In the genomic region with DNA sequence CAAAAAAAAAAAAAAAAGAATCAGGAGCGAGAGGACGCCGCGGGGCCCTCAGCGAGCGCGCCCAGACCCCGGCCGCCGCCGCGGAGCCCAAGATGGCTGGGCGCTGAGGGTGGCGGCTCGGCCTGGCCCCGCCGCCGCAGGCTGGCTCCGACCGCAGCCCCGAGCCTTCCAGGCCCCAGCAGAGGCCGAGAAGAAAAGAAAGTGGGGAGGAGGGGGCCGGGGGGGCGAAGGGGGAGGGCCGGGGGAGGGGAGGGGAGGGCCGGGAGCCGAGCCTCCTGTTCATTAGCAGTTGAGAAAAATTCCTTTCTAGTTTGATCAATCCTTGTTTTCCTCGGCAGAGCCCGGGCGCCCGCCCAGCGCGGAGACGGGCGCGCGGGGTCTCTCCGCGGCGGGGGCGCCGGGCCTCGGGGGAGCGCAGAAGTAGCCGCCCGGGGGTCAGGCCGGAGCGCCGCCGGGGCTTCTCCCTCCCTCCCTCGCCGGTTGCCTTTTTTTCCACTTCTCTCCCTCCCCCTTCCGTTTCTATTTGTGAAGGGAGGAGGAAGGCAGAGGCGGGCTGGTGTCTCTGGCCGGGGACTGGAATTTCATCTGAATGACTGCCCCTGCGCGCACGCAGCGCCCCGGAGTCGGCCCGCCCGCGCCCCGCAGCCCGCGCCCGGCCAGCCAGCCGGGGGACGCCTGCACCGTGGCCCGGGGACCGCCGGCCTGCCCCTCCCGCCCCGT, we compare ENCODE assay signal across 8 cellular contexts. TPM values are rescaled to one million over a fixed set of nuclear protein-coding genes. Genes with fewer than 3 reads are reported as not detected.
DNase-seq lines count a peak whose midpoint lies in the region; ATAC-seq, FAIRE-seq and TF ChIP-seq lines count a peak whose summit lies in the region.

No MANE protein-coding gene starts in this region.

- no peaks in the 10 kb centered on the region for H4K20me1 ChIP-seq in GM12878 (ENCODE audit: control insufficient read depth, insufficient read depth)

- H3K27me3 ChIP-seq in GM12878 (replicated peaks in 1 of 2; ENCODE audit: control insufficient read depth in 2 of 2, insufficient read depth in 2 of 2, low read length in 1 of 2): no peaks in the 10 kb centered on the region
- H3K27me3 ChIP-seq in psoas muscle (ENCODE audit: insufficient read depth in 3 of 3, low read length in 2 of 3): no peaks in the 10 kb centered on the region

- RAD21 ChIA-PET in GM12878 (lab: Charles Lee; ENCODE audit: unreplicated experiment): interaction anchor here (1.1 to 5.0 kb wide), 7 partner anchors 7 to 70 kb away, joined by 4 to 59 read pairs (median 10); a partner anchor contains a TSS

- BruUV-seq in GM12878 (replicated peaks; lab: Mats Ljungman, UMichigan): no TSS peak

- peak; percentile 72 for DNase-seq in GDM1 (lab: John Stamatoyannopoulos, UW)
- DNase-seq in SKM-1 (lab: John Stamatoyannopoulos, UW; ENCODE audit: unreplicated experiment): peak; percentile 42
- DNase-seq in GM12878 (ENCODE audit: low read depth, low spot score): no peak
- DNase-seq in hippocampal formation (lab: John Stamatoyannopoulos, UW): peak; percentile 88 to 89
- DNase-seq in psoas muscle: peak; percentile 66 to 87

- WGBS in GM12878 (ENCODE audit: insufficient coverage, insufficient replicate concordance, low lambda C conversion rate, missing lambda C conversion rate): 1% methylated on average over 45 of the region's 76 CpGs
- WGBS in psoas muscle, 3 donors: 1 to 2% (median 1%) methylated on average over 35 to 76 of the region's 76 CpGs

- in situ Hi-C loops in GM12878 (cut with MboI): no loop called here

- FAIRE-seq in GM12878 (lab: Jason Lieb, UNC): no peak

- TF ChIP-seq CTCF in GM12878 (IDR thresholded peaks at IDR 0.05 in 2 of 3, conservative IDR thresholded peaks at IDR 0.05 in 1 of 3; ENCODE audit: control insufficient read depth in 2 of 3, extremely low read depth in 1 of 3, insufficient read depth in 1 of 3, low read depth in 3 of 3, low read length in 3 of 3) (no peak), psoas muscle (IDR thresholded peaks at IDR 0.05) (no peak)

- peak overlapping the region; percentile 65 for H2AFZ ChIP-seq in GM12878 (ENCODE audit: control insufficient read depth, low read depth, low read length)

- SMC1A ChIA-PET in GM12878 (lab: Charles Lee; ENCODE audit: uncharacterized antibody, unreplicated experiment): interaction anchor here (1.0 to 9.3 kb wide), 6 partner anchors 8 to 69 kb away, joined by 3 to 103 read pairs (median 16); a partner anchor contains a TSS

- CTCF ChIA-PET in GM12878 (lab: Yijun Ruan, JAX): interaction anchor here (1.7 to 13.5 kb wide), 5 partner anchors 17 to 69 kb away, joined by 6 to 128 read pairs (median 8); a partner anchor contains a TSS

- ATAC-seq in GM12878 (no peak), psoas muscle (peak; percentile 4 to 29 (median 12)), GM18519 (IDR thresholded peaks at IDR 0.05; ENCODE audit: low FRiP score, unreplicated experiment) (no peak), HG02870 (IDR thresholded peaks at IDR 0.05; ENCODE audit: unreplicated experiment) (no peak)

- intact Hi-C loops in GM12878 (cut with micrococcal nuclease; ENCODE audit: unreplicated experiment): loop anchor here (10.0 kb wide), 2 partner anchors 249 to 551 kb away; a partner anchor contains a TSS
- intact Hi-C loops in psoas muscle (cut with DNase I): loop anchor here (5.0 to 10.0 kb wide), 3 partner anchors 41 to 826 kb away; a partner anchor contains a TSS

- H3K36me3 ChIP-seq in KOPT-K1 (ENCODE audit: insufficient read depth, low read length) (peaks cover 7% of the 10 kb centered on the region; the same call in 1 of the 2 replicates), GM12878 (ENCODE audit: control insufficient read depth in 2 of 2, insufficient read depth in 2 of 2, low read length in 1 of 2) (no peaks in the 10 kb centered on the region), psoas muscle (ENCODE audit: insufficient read depth in 1 of 2, low read depth in 1 of 2) (peaks cover 0 to 10% of the 10 kb centered on the region in 2 donors)

- H3K4me3 ChIP-seq in GM12878: peak overlapping the region; percentile 93
- peak overlapping the region; percentile 94 for H3K4me3 ChIP-seq in psoas muscle

- peak overlapping the region; percentile 92 for H3K27ac ChIP-seq in KOPT-K1 (ENCODE audit: low read depth, low read length, poor library complexity, severe bottlenecking)
- peak overlapping the region; percentile 96 for H3K27ac ChIP-seq in GM12878 (ENCODE audit: control insufficient read depth, insufficient read depth)
- peak overlapping the region; percentile 99 for H3K27ac ChIP-seq in psoas muscle

- POLR2A ChIA-PET in GM12878 (lab: Charles Lee): interaction anchor here (0.6 to 14.1 kb wide), 9 partner anchors 14 to 248 kb away, joined by 3 to 151 read pairs (median 19); a partner anchor contains a TSS

- H3K9ac ChIP-seq in GM12878 (ENCODE audit: control insufficient read depth, insufficient read depth, low read length): peak overlapping the region; percentile 99

- H3K9me3 ChIP-seq in KOPT-K1 (ENCODE audit: insufficient read depth, low read length, poor library complexity, severe bottlenecking) (no peaks in the 10 kb centered on the region), GM12878 (replicated peaks; ENCODE audit: control insufficient read depth, insufficient read depth, low read length) (no peaks in the 10 kb centered on the region), psoas muscle (no peaks in the 10 kb centered on the region)

- H3K79me2 ChIP-seq in GM12878 (ENCODE audit: control insufficient read depth, insufficient read depth, low read length): peaks cover 61% of the 10 kb centered on the region

- no peak for TF ChIP-seq EP300 in GM12878 (IDR thresholded peaks at IDR 0.05; ENCODE audit: borderline replicate concordance in 1 of 2, control insufficient read depth in 1 of 2, low read depth in 2 of 2, low read length in 2 of 2)

- peak; percentile 49 for TF ChIP-seq POLR2A in GM12878 (IDR thresholded peaks at IDR 0.05; ENCODE audit: low read depth, low read length)

- no peak for TF ChIP-seq RAD21 in GM12878 (IDR thresholded peaks at IDR 0.05; ENCODE audit: insufficient read depth, low read depth, low read length)

- H3K4me2 ChIP-seq in GM12878 (ENCODE audit: control insufficient read depth, insufficient read depth): peak overlapping the region; percentile 50; the same call in 1 of the 2 replicates

- H3K4me1 ChIP-seq in GM12878 (ENCODE audit: control insufficient read depth, insufficient read depth, low read length): peaks cover 21% of the 10 kb centered on the region
- H3K4me1 ChIP-seq in psoas muscle: peaks cover 29% of the 10 kb centered on the region

TF ChIP-seq in GM12878, 131 proteins besides CTCF, POLR2A, EP300 and RAD21 (continues in another document):
- TF ChIP-seq MYB (IDR thresholded peaks at IDR 0.05; ENCODE audit: borderline replicate concordance, low read depth, low read length): no peak
- no peak for TF ChIP-seq ZNF384 (IDR thresholded peaks at IDR 0.05; ENCODE audit: borderline replicate concordance, low read depth, low read length)
- no peak for TF ChIP-seq RFX5 (IDR thresholded peaks at IDR 0.05; ENCODE audit: low read depth, low read length)
- no peak for TF ChIP-seq JUND (IDR thresholded peaks at IDR 0.05; ENCODE audit: low read depth, low read length)
- TF ChIP-seq, protein P1, sequence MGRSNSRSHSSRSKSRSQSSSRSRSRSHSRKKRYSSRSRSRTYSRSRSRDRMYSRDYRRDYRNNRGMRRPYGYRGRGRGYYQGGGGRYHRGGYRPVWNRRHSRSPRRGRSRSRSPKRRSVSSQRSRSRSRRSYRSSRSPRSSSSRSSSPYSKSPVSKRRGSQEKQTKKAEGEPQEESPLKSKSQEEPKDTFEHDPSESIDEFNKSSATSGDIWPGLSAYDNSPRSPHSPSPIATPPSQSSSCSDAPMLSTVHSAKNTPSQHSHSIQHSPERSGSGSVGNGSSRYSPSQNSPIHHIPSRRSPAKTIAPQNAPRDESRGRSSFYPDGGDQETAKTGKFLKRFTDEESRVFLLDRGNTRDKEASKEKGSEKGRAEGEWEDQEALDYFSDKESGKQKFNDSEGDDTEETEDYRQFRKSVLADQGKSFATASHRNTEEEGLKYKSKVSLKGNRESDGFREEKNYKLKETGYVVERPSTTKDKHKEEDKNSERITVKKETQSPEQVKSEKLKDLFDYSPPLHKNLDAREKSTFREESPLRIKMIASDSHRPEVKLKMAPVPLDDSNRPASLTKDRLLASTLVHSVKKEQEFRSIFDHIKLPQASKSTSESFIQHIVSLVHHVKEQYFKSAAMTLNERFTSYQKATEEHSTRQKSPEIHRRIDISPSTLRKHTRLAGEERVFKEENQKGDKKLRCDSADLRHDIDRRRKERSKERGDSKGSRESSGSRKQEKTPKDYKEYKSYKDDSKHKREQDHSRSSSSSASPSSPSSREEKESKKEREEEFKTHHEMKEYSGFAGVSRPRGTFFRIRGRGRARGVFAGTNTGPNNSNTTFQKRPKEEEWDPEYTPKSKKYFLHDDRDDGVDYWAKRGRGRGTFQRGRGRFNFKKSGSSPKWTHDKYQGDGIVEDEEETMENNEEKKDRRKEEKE (IDR thresholded peaks at IDR 0.05): no peak
- TF ChIP-seq IKZF2 (IDR thresholded peaks at IDR 0.05): no peak
- TF ChIP-seq TAF1 (IDR thresholded peaks at IDR 0.05; ENCODE audit: borderline replicate concordance, low read depth, low read length): peak; percentile 55; the same call in 1 of the 2 replicates
- no peak for TF ChIP-seq NFIC (IDR thresholded peaks at IDR 0.05; ENCODE audit: low read depth, low read length)
- no peak for TF ChIP-seq SREBF1 (IDR thresholded peaks at IDR 0.05; ENCODE audit: low read length)

RNA-seq across cellular contexts. Expression of a gene that starts 0.8 kb away (rescaled TPM):
- 58.5 and 70.9 TPM in 2 replicates for total RNA-seq in GM12878 (2013; cell fraction: nucleolus; rRNA removed)
- total RNA-seq in GM12878 (2014; rRNA removed): 18.7 and 19.0 TPM in 2 replicates
- total RNA-seq in GM12878 (2014; rRNA removed; fragmentation: Illumina TruSeq; extraction: Trizol): 13.5 and 15.9 TPM in 2 replicates
- total RNA-seq in GM12878 (2021): 44.2 and 53.2 TPM in 2 replicates
- polyA plus RNA-seq in GM12878 (2011; ENCODE audit: low read depth): 17.0 TPM
- 16.6 and 26.9 TPM in 2 replicates for polyA plus RNA-seq in GM12878 (2011; rRNA removed)
- polyA plus RNA-seq in GM12878 (2011; cell fraction: cytosol; rRNA removed): 27.7 and 28.2 TPM in 2 replicates
- polyA plus RNA-seq in GM12878 (2011; cell fraction: nucleus; rRNA removed): 52.8 and 58.6 TPM in 2 replicates
- polyA plus RNA-seq in GM12878 (2012): 33.3 and 66.7 TPM in 2 replicates
- polyA plus RNA-seq in GM12878 (2014; fragmentation: Illumina TruSeq; extraction: Trizol): 9.9 and 22.4 TPM in 2 replicates
- 1 to 10 TPM; 7.9 to 9.5 TPM for polyA plus RNA-seq in GM12878 (2014; fragmentation: Nextera tagmentation; extraction: Ambion mirVana)
- 33.5 and 37.5 TPM in 2 replicates for polyA plus RNA-seq in GM12878 (2014; rRNA removed)
- polyA plus RNA-seq in GM12878 (2016; fragmentation: Nextera tagmentation; extraction: Ambion mirVana): 10 to 100 TPM; 27.3 to 27.6 TPM
- polyA minus RNA-seq in GM12878 (2011; rRNA and poly(A)+ RNA removed): 15.7 and 25.1 TPM in 2 replicates
- 13.5 and 20.3 TPM in 2 replicates for polyA minus RNA-seq in GM12878 (2011; cell fraction: cytosol; rRNA and poly(A)+ RNA removed)
- polyA minus RNA-seq in GM12878 (2011; cell fraction: nucleus; rRNA and poly(A)+ RNA removed): 18.7 and 35.3 TPM in 2 replicates
- 100 to 1,000 TPM in 3 of 4 donors, 10 to 100 TPM in 1; 97.2 to 166 (median 111) TPM for total RNA-seq in psoas muscle
- polyA plus RNA-seq in psoas muscle: 10 to 100 TPM; 57.6 to 72.4 (median 72.3) TPM

Comparison
In these comparisons a context has a peak if more than half of its experiments do, and no peak if none do; other contexts are left out.
1. ATAC-seq: peak in psoas muscle (4 of 4); none in GM12878 (single experiment), GM18519 (single experiment) and HG02870 (single experiment).
2. Peak in every context shown above with its lines, with median percentiles within 50 percentile points of each other: H3K27ac ChIP-seq.